Comparison of ENCODE assay signal across 8 cellular contexts in the genomic region with DNA sequence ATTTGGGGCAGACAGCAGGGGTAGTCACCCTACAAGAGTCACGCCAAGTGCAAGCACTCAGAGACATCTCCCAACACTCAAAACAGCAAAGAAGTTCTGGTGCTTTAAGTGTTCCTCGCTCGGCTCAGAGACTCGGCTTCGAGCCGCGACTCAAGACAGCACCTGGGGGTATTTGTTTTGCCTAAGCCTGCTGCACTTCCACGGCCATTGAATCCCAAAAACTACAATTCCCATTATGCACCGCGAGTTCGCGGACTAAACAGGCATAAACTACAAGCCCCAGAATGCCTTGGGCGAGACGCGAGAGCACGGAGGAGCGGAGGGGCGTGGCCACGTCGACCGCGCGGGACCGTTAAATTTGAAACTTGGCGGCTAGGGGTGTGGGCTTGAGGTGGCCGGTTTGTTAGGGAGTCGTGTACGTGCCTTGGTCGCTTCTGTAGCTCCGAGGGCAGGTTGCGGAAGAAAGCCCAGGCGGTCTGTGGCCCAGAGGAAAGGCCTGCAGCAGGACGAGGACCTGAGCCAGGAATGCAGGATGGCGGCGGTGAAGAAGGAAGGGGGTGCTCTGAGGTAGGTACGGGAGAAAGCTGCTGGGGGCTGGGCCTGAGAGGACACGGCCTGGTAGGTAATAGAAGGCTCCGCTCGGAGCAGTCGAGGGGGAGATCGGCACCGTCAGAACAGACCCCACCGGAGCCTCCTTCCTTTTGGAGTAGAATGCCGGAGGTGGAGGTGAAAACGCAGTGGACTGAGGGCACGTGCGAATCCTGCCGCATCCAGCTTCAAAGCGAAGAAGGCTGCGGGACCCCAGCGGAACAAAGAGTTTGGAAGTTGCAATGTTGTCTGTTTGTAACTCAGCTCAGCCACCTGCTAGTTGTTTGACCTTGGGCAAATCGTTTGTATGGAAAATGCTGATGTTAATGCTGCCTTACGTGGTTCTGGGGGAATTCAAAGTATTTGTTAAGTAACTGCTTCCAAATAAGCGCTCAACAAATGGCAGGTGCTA. TPM values are rescaled to one million over a fixed set of nuclear protein-coding genes. Genes with fewer than 3 reads are reported as not detected.
A peak's percentile ranks its signal among the peaks of the same experiment; 100 is the strongest.
DNase-seq lines count a peak whose midpoint lies in the region; ATAC-seq and TF ChIP-seq lines count a peak whose summit lies in the region.

A gene with protein sequence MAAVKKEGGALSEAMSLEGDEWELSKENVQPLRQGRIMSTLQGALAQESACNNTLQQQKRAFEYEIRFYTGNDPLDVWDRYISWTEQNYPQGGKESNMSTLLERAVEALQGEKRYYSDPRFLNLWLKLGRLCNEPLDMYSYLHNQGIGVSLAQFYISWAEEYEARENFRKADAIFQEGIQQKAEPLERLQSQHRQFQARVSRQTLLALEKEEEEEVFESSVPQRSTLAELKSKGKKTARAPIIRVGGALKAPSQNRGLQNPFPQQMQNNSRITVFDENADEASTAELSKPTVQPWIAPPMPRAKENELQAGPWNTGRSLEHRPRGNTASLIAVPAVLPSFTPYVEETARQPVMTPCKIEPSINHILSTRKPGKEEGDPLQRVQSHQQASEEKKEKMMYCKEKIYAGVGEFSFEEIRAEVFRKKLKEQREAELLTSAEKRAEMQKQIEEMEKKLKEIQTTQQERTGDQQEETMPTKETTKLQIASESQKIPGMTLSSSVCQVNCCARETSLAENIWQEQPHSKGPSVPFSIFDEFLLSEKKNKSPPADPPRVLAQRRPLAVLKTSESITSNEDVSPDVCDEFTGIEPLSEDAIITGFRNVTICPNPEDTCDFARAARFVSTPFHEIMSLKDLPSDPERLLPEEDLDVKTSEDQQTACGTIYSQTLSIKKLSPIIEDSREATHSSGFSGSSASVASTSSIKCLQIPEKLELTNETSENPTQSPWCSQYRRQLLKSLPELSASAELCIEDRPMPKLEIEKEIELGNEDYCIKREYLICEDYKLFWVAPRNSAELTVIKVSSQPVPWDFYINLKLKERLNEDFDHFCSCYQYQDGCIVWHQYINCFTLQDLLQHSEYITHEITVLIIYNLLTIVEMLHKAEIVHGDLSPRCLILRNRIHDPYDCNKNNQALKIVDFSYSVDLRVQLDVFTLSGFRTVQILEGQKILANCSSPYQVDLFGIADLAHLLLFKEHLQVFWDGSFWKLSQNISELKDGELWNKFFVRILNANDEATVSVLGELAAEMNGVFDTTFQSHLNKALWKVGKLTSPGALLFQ (plus strand): TSS at position 381 of the 1,000 bp plus-strand sequence. CDS start 152 bp downstream, at position 533.

- no peaks in the 10 kb centered on the region for H3K36me3 ChIP-seq in kidney epithelial cell (ENCODE audit: control insufficient read depth, insufficient read depth, low read length)

- DNase-seq in Ammon's horn (ENCODE audit: low spot score) (peak; percentile 97), NCI-H446 treated with DMSO at 0.1 percent for 48 hours (lab: John Stamatoyannopoulos, UW) (peak; percentile 71), cerebellar nuclear complex (lab: John Stamatoyannopoulos, UW) (peak; percentile 68 to 76), kidney epithelial cell (ENCODE audit: low read depth) (peak; percentile 86)
- peak; percentile 85 for DNase-seq in activated CD4-positive, CD25-positive, alpha-beta regulatory T cell treated with anti-CD3 and anti-CD28 coated beads, Interleukin-2, amount 50 U/mL, for 16 hours (ENCODE audit: low read depth, low spot score)
- peak; percentile 96 for DNase-seq in stimulated activated CD4-positive, alpha-beta T cell treated with anti-CD3 and anti-CD28 coated beads, Interleukin-15, amount 100 ng/mL, for 24 hours

- H3K27me3 ChIP-seq in kidney epithelial cell (ENCODE audit: control insufficient read depth, insufficient read depth, low read length), result no peaks in the 10 kb centered on the region

- H3K4me3 ChIP-seq in kidney epithelial cell (ENCODE audit: low read depth, low read length), result peak within 1 kb of the TSS; percentile 64

- no peak for TF ChIP-seq CTCF in kidney epithelial cell (IDR thresholded peaks at IDR 0.05; ENCODE audit: insufficient read depth, low read length, poor library complexity, severe bottlenecking)

- ATAC-seq in HG03354 (IDR thresholded peaks at IDR 0.05; ENCODE audit: poor library complexity, severe bottlenecking, unreplicated experiment), result peak; percentile 91

- TF ChIP-seq POLR2A in GM19099 (IDR thresholded peaks at IDR 0.05; ENCODE audit: extremely low read depth, insufficient read length, low read depth), result peak; percentile 80

RNA-seq across cellular contexts. Expression of the gene that starts here (rescaled TPM):
- 10.5 and 16.5 TPM in 2 replicates for total RNA-seq in kidney epithelial cell

Comparison
In these comparisons a context has a peak if more than half of its experiments do, and no peak if none do; other contexts are left out.
1. Peak in every context shown above with its lines: DNase-seq, ATAC-seq and H3K4me3 ChIP-seq.